19 cellular contexts compared by ENCODE assay signal in the genomic region with DNA sequence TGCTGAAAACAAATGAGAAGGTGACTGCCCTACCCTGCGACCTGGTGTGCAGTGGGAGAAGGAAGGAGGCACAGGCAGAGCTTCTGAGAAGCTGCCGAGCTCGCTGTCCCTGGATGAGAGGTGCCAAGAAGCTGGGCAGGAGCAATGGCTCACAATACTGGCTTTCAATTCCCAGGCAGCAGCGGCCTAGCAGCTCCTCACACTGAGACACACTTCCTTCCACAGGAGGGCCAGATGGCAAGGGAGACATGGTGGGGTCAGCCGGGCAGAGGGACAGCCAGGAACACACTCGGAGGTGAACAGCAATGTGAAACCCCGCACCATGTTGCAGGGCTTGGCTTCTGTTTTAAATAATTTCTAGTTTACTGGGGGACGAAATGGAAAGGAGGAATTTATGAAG.
DNase-seq lines count a peak whose midpoint lies in the region; TF ChIP-seq lines count a peak whose summit lies in the region.
"Had no signal": no experiment of that assay in that cellular context is flagged by ENCODE, and none has a peak within 500 bp of the region (broad histone marks: within the 10 kb centered on the region; RNA-seq: fewer than 3 reads in every experiment).

No MANE protein-coding gene starts in this region.

- TF ChIP-seq CTCF in brain (conservative IDR thresholded peaks at IDR 0.05) (no peak), testis (IDR thresholded peaks at IDR 0.05) (no peak)

- no peaks in the 10 kb centered on the region for H3K4me1 ChIP-seq in testis
- H3K4me1 ChIP-seq: BLaER1 treated with 17β-estradiol and CSF1 and Interleukin-3, amounts not matched to agents 10 nM and 100 nM; HAP-1 had no signal

- no peak overlapping the region for H3K4me3 Mint-ChIP-seq in brain
- H3K4me3 Mint-ChIP-seq: CD4-positive, CD25-positive, alpha-beta regulatory T cell had no signal

- H3K27ac ChIP-seq in testis: no peak overlapping the region
- H3K27ac ChIP-seq: 22Rv1; BLaER1 treated with 17β-estradiol and CSF1 and Interleukin-3, amounts not matched to agents 10 nM and 100 nM had no signal

- H3K9me3 ChIP-seq in testis: no peaks in the 10 kb centered on the region
- H3K9me3 ChIP-seq: BLaER1 treated with 17β-estradiol and CSF1 and Interleukin-3, amounts not matched to agents 10 nM and 100 nM; HAP-1 had no signal

- no peak overlapping the region for H3K4me3 ChIP-seq in testis
- H3K4me3 ChIP-seq: BLaER1 treated with 17β-estradiol and CSF1 and Interleukin-3, amounts not matched to agents 10 nM and 100 nM; HAP-1 had no signal

- no peaks in the 10 kb centered on the region for H3K27me3 ChIP-seq in testis
- H3K27me3 ChIP-seq: BLaER1 treated with 17β-estradiol and CSF1 and Interleukin-3, amounts not matched to agents 10 nM and 100 nM had no signal

- no peaks in the 10 kb centered on the region for H3K36me3 ChIP-seq in testis (ENCODE audit: low read depth, missing control alignments)
- H3K36me3 ChIP-seq: BLaER1 treated with 17β-estradiol and CSF1 and Interleukin-3, amounts not matched to agents 10 nM and 100 nM; HAP-1 had no signal

- 80 to 85% methylated on average over 8 of the region's 8 CpGs for WGBS in testis, 2 donors

- H3K36me3 Mint-ChIP-seq in brain: no peaks in the 10 kb centered on the region
- H3K36me3 Mint-ChIP-seq: CD4-positive, CD25-positive, alpha-beta regulatory T cell had no signal

- H3K4me1 Mint-ChIP-seq in brain: peaks cover 9% of the 10 kb centered on the region
- H3K4me1 Mint-ChIP-seq: CD4-positive, CD25-positive, alpha-beta regulatory T cell had no signal

- TF ChIP-seq POLR2A in testis (IDR thresholded peaks at IDR 0.05): no peak

- DNase-seq in DMS 273 (lab: John Stamatoyannopoulos, UW; ENCODE audit: unreplicated experiment): peak; percentile 47
- no peak for DNase-seq in DMS 273 treated with DMSO at 0.1 percent for 48 hours (lab: John Stamatoyannopoulos, UW)
- peak; percentile 34 for DNase-seq in Ammon's horn (ENCODE audit: low spot score)
- peak; percentile 6 for DNase-seq in globus pallidus (ENCODE audit: low spot score)
- no peak for DNase-seq in kidney glomerular epithelial cell (lab: John Stamatoyannopoulos, UW)
- no peak for DNase-seq in testis
- DNase-seq: AML-193; Calu3; CD4-positive, CD25-positive, alpha-beta regulatory T cell; DMS153; DMS79 treated with DMSO at 0.1 percent for 48 hours; EL; GF-D8; GOT3; IMR-90 had no signal

- H3K9me3 Mint-ChIP-seq in brain: no peaks in the 10 kb centered on the region

- H3K27ac Mint-ChIP-seq in brain: peak overlapping the region in 3 of 5 experiments; percentile 48 to 79 (median 58)
- H3K27ac Mint-ChIP-seq: CD4-positive, CD25-positive, alpha-beta regulatory T cell had no signal

- peaks cover 4% of the 10 kb centered on the region for H3K27me3 Mint-ChIP-seq in brain
- H3K27me3 Mint-ChIP-seq: CD4-positive, CD25-positive, alpha-beta regulatory T cell had no signal

- intact Hi-C loops in testis (cut with DNase I; ENCODE audit: low total_unique reads): no loop called here

Comparison
In these comparisons a context has a peak if more than half of its experiments do, and no peak if none do; other contexts are left out.
1. DNase-seq: peak in DMS 273 (single experiment), Ammon's horn (single experiment) and globus pallidus (single experiment); none in DMS 273 treated with DMSO at 0.1 percent for 48 hours (single experiment), kidney glomerular epithelial cell (single experiment) and testis (single experiment).